12 cellular contexts compared by ENCODE assay signal in genomic region chr13:112821340-112822055, GRCh38.
"Had no signal": no experiment of that assay in that cellular context is flagged by ENCODE, and none has a peak within 500 bp of the region (broad histone marks: within the 10 kb centered on the region; RNA-seq: fewer than 3 reads in every experiment).

No MANE protein-coding gene starts in this region.

- H3K27me3 Mint-ChIP-seq: activated naive CD8-positive, alpha-beta T cell; effector memory CD8-positive, alpha-beta T cell; memory B cell had no signal

- H3K4me3 ChIP-seq: pancreas, thyroid gland, uterus had no signal

- H3K4me1 Mint-ChIP-seq: memory B cell, nephron progenitor cell had no signal

- H3K36me3 ChIP-seq: brain microvascular endothelial cell, uterus had no signal

- H3K27me3 ChIP-seq: brain microvascular endothelial cell, pancreas, thyroid gland, uterus had no signal

- H3K27ac Mint-ChIP-seq: activated naive CD8-positive, alpha-beta T cell; memory B cell; nephron progenitor cell had no signal

- DNase-seq: activated CD4-positive, alpha-beta T cell treated with anti-CD3 and anti-CD28 coated beads, Interleukin-2, amount 50 U/mL, for 48 hours; activated CD4-positive, CD25-positive, alpha-beta regulatory T cell treated with anti-CD3 and anti-CD28 coated beads, Interleukin-2, amount 50 U/mL, for 72 hours; activated gamma-delta T cell; activated T-cell treated with anti-CD3 and anti-CD28 coated beads, Interleukin-2, amount 50 U/mL, for 48 hours; brain microvascular endothelial cell; effector memory CD8-positive, alpha-beta T cell; nephron progenitor cell; pancreas; thyroid gland; uterus had no signal

- H3K4me1 ChIP-seq: pancreas, thyroid gland, uterus had no signal

- ATAC-seq: effector memory CD8-positive, alpha-beta T cell; pancreas had no signal

- H3K27ac ChIP-seq: brain microvascular endothelial cell, pancreas, thyroid gland, uterus had no signal

- H3K4me3 Mint-ChIP-seq: activated naive CD8-positive, alpha-beta T cell; effector memory CD8-positive, alpha-beta T cell; memory B cell; nephron progenitor cell had no signal

- H3K9me3 ChIP-seq: pancreas, thyroid gland, uterus had no signal
